8 cellular contexts compared by ENCODE assay signal in the genomic region with DNA sequence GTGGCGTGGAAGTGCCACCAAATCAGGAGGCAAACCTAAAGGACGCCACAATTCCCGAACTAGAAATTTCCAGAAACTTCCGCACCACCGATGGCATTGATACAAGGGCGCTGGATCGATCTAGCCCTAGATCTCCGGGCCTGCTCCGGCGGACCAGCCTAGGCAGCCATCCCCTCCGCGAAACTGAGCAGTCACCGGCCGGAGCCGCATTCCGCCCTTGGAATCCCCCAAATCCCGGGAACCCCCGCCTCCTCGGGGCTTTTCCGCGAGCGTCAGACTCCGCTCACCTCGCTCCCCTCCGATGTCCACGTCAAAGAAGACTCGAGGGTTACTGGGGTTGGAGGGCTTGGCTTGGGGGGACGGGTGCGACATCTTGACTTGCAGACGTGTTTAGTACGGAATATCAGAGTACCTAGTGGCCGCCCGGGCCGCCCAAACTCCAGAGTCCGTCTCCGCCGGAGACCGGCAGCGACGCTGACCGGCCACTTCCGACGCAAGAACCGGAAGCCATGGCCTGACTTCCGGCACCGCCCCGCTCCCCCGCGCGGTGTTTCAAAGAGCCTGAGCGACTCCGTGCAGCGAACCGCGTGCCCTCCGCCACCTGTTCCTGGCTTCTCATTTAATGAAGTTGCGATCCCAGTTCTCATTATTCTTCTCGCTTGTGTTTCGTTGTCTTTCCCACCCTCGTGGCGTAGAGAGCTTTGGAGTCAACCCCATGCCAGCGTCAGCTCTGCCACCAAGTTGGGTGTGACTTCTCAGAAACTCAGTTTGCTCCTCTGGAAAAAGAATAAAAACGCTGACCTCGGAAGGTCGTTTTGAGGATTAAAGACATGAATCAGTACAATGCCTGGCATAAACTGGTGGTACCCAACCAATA. TPM values are rescaled to one million over a fixed set of nuclear protein-coding genes. Genes with fewer than 3 reads are reported as not detected.
A peak's percentile ranks its signal among the peaks of the same experiment; 100 is the strongest.
DNase-seq lines count a peak whose midpoint lies in the region; ATAC-seq and TF ChIP-seq lines count a peak whose summit lies in the region.

A gene (minus strand): TSS at position 480 of the 877 bp plus-strand sequence. CDS start 108 bp downstream, at position 372.

- H3K36me3 ChIP-seq in Peyer's patch (peaks cover 0 to 24% (median 0%) of the 10 kb centered on the region in 3 donors), esophagus squamous epithelium (peaks cover 0 to 32% (median 0%) of the 10 kb centered on the region in 3 donors)

- 0 to 1% methylated on average over 39 to 47 of the region's 65 CpGs for WGBS in esophagus squamous epithelium, 2 donors

- in situ Hi-C loops in KBM-7 (cut with MboI; ENCODE audit: low pct_unique_long_range_greater_than_20kb, low sequenced_read_pairs), result no loop called here

- TF ChIP-seq CTCF in Peyer's patch (IDR thresholded peaks at IDR 0.05) (no peak), esophagus squamous epithelium (IDR thresholded peaks at IDR 0.05) (peak in 2 of 6 experiments; percentile 5 to 7)

- TF ChIP-seq POLR2A in Peyer's patch (IDR thresholded peaks at IDR 0.05) (peak; percentile 67 to 71), esophagus squamous epithelium (IDR thresholded peaks at IDR 0.05) (peak in 2 of 4 donors; percentile 45 to 68)

- H3K4me1 ChIP-seq in Peyer's patch (peaks cover 0 to 9% (median 2%) of the 10 kb centered on the region in 4 donors), esophagus squamous epithelium (peaks cover 6 to 20% (median 7%) of the 10 kb centered on the region in 3 donors)

- H3K27me3 ChIP-seq in Peyer's patch (no peaks in the 10 kb centered on the region), esophagus squamous epithelium (peaks cover 0 to 3% (median 0%) of the 10 kb centered on the region in 4 donors)

- H3K4me3 ChIP-seq in Peyer's patch (peak within 1 kb of the TSS; percentile 61 to 88 (median 72)), esophagus squamous epithelium (peak within 1 kb of the TSS; percentile 74 to 89 (median 81))

- H3K27ac ChIP-seq in Peyer's patch (peak within 1 kb of the TSS; percentile 76 to 91 (median 84)), esophagus squamous epithelium (peak within 1 kb of the TSS; percentile 85 to 93 (median 90))

- ATAC-seq in GM21723 (IDR thresholded peaks at IDR 0.05; ENCODE audit: unreplicated experiment), result peak; percentile 98

- DNase-seq in DMS53 treated with DMSO at 0.1 percent for 48 hours (lab: John Stamatoyannopoulos, UW; ENCODE audit: unreplicated experiment), result peak; percentile 84
- DNase-seq in KBM-7, result peak; percentile 85
- DNase-seq in Peyer's patch, result peak; percentile 75 to 93 (median 93)
- DNase-seq in activated T-helper 1 cell treated with Interleukin-2 at 50 U/mL for 16 hours (ENCODE audit: low read depth), result peak; percentile 70
- no peak for DNase-seq in esophagus squamous epithelium (lab: John Stamatoyannopoulos, UW)
- peak; percentile 89 for DNase-seq in myocyte (ENCODE audit: low read depth)
- peak; percentile 66 to 77 for DNase-seq in stimulated activated CD8-positive, alpha-beta memory T cell treated with anti-CD3 and anti-CD28 coated beads, Interleukin-7, amount 100 ng/mL, for 4 hours (ENCODE audit: low read depth in 2 of 2)

- no peaks in the 10 kb centered on the region for H3K9me3 ChIP-seq in Peyer's patch
- no peaks in the 10 kb centered on the region for H3K9me3 ChIP-seq in esophagus squamous epithelium

- intact Hi-C loops in esophagus squamous epithelium (cut with DNase I), result no loop called here

RNA-seq across cellular contexts. Expression of the gene that starts here (rescaled TPM):
- total RNA-seq in Peyer's patch (10 to 100 TPM; 21.9 to 60.2 (median 28.3) TPM), esophagus squamous epithelium (10 to 100 TPM; 14.1 to 24.8 (median 21.5) TPM), myocyte (48.2 and 51.6 TPM in 2 replicates)
- polyA plus RNA-seq in myocyte (2012), result 27.4 TPM
